In genomic region chr10:102796407-102797176, GRCh38 we compare ENCODE assay signal across 9 cellular contexts. TPM values are rescaled to one million over a fixed set of nuclear protein-coding genes. Genes with fewer than 3 reads are reported as not detected.
DNase-seq lines count a peak whose midpoint lies in the region; ATAC-seq and TF ChIP-seq lines count a peak whose summit lies in the region.
"Had no signal": no experiment of that assay in that cellular context is flagged by ENCODE, and none has a peak within 500 bp of the region (broad histone marks: within the 10 kb centered on the region; RNA-seq: fewer than 3 reads in every experiment).

No MANE protein-coding gene starts in this region.

- WGBS in adrenal gland, 4 donors, result 10 to 13% (median 11%) methylated on average over 9 of the region's 9 CpGs
- WGBS in SK-N-SH (ENCODE audit: low lambda C conversion rate), result 90% methylated on average over 9 of the region's 9 CpGs

- H3K36me3 ChIP-seq in adrenal gland (replicated peaks in 1 of 2) (peaks cover 0 to 30% of the 10 kb centered on the region in 2 donors), SK-N-SH (replicated peaks in 1 of 2; ENCODE audit: control insufficient read depth in 1 of 2, insufficient read depth in 2 of 2, low read length in 1 of 2) (peaks cover 12 to 14% of the 10 kb centered on the region in 2 experiments)

- no peaks in the 10 kb centered on the region for H3F3A ChIP-seq in SK-N-SH (replicated peaks; ENCODE audit: insufficient read depth)

- H3K4me3 ChIP-seq in adrenal gland (no peak overlapping the region), SK-N-SH (ENCODE audit: low read depth in 2 of 2, low read length in 1 of 2) (no peak overlapping the region)

- no peak for TF ChIP-seq RAD21 in SK-N-SH (IDR thresholded peaks at IDR 0.05; ENCODE audit: low read length)

- intact Hi-C loops in adrenal gland (cut with DNase I), result no loop called here

- peak in 1 of 2 donors; percentile 71 for TF ChIP-seq POLR2A in adrenal gland (IDR thresholded peaks at IDR 0.05)

- in situ Hi-C loops in SK-MEL-5 (cut with HindIII; ENCODE audit: low pct_unique_long_range_greater_than_20kb, low sequenced_read_pairs), result no loop called here

- no peaks in the 10 kb centered on the region for H3K27me3 ChIP-seq in adrenal gland
- no peaks in the 10 kb centered on the region for H3K27me3 ChIP-seq in SK-N-SH (ENCODE audit: insufficient read depth)

- peaks cover 17% of the 10 kb centered on the region; the same call in 1 of the 2 replicates for H4K20me1 ChIP-seq in SK-N-SH (ENCODE audit: insufficient read depth)

- peak in 1 of 6 experiments; percentile 9 for TF ChIP-seq CTCF in adrenal gland (IDR thresholded peaks at IDR 0.05)
- TF ChIP-seq CTCF in SK-N-SH (IDR thresholded peaks at IDR 0.05), result no peak

- no peaks in the 10 kb centered on the region for H3K9me2 ChIP-seq in SK-N-SH

- no peak overlapping the region for H3K4me2 ChIP-seq in SK-N-SH

- H3K9ac ChIP-seq in SK-N-SH, result no peak overlapping the region

- H3K79me2 ChIP-seq in SK-N-SH (ENCODE audit: insufficient read depth), result peaks cover 22% of the 10 kb centered on the region

- H3K9me3 ChIP-seq in adrenal gland (replicated peaks in 1 of 3), result no peaks in the 10 kb centered on the region
- no peaks in the 10 kb centered on the region for H3K9me3 ChIP-seq in SK-N-SH

- CTCF ChIA-PET in SK-N-SH (lab: Yijun Ruan, JAX), result interaction anchor here (0.7 kb wide), 1 partner anchor 19 kb away, joined by 3 read pairs; no protein-coding TSS in a partner anchor

- no peak overlapping the region for H2AFZ ChIP-seq in SK-N-SH (ENCODE audit: low read depth)

- H3K4me1 ChIP-seq in adrenal gland (replicated peaks in 1 of 2), result peaks cover 47 to 87% of the 10 kb centered on the region in 2 donors
- peaks cover 7 to 16% of the 10 kb centered on the region in 2 experiments for H3K4me1 ChIP-seq in SK-N-SH (ENCODE audit: control insufficient read depth in 1 of 2, insufficient read depth in 2 of 2, low read depth in 1 of 2, low read length in 1 of 2)

- POLR2A ChIA-PET in SK-N-SH (lab: Yijun Ruan, JAX), result no interaction called here

- no peak for TF ChIP-seq EP300 in SK-N-SH (IDR thresholded peaks at IDR 0.05; ENCODE audit: borderline replicate concordance in 1 of 2, low read depth in 1 of 2, low read length in 1 of 2)

- H3K27ac ChIP-seq in adrenal gland, result peak overlapping the region; percentile 46 to 88 (median 70)
- H3K27ac ChIP-seq in SK-N-SH (ENCODE audit: low read depth in 2 of 2, low read length in 1 of 2), result no peak overlapping the region

- peak; percentile 83 for DNase-seq in SK-MEL-5 (ENCODE audit: low read depth, low spot score)
- DNase-seq in adrenal gland, result peak; percentile 88 to 96 (median 94)
- peak; percentile 93 for DNase-seq in left lobe of liver (ENCODE audit: low spot score)
- DNase-seq in stimulated activated CD8-positive, alpha-beta memory T cell treated with anti-CD3 and anti-CD28 coated beads, Interleukin-12 subunit alpha, Interleukin-12 subunit beta, amount 100 ng/mL, for 24 hours (ENCODE audit: extremely low read depth), result peak; percentile 23
- DNase-seq in SK-N-SH, result no peak

- ATAC-seq in GM18508 (IDR thresholded peaks at IDR 0.05; ENCODE audit: insufficient read depth, unreplicated experiment) (peak; percentile 95), HG02943 (IDR thresholded peaks at IDR 0.05; ENCODE audit: low read depth, unreplicated experiment) (peak; percentile 98), left lobe of liver (peak; percentile 91), SK-N-SH treated with all-trans-retinoic acid at 6 μM for 48 hours (no peak)

TF ChIP-seq in SK-N-SH treated with all-trans-retinoic acid at 6 μM for 48 hours, 23 proteins besides CTCF, POLR2A, EP300 and RAD21:
- no peak for TF ChIP-seq ESRRG (CRISPR knock-in tag; IDR thresholded peaks at IDR 0.05)

TF ChIP-seq in SK-N-SH, 30 proteins besides CTCF, POLR2A, EP300 and RAD21 (continues in another document):
- no peak for TF ChIP-seq NFIC (IDR thresholded peaks at IDR 0.05; ENCODE audit: borderline replicate concordance)
- no peak for TF ChIP-seq MAX (IDR thresholded peaks at IDR 0.05; ENCODE audit: low read depth)
- TF ChIP-seq USF2 (IDR thresholded peaks at IDR 0.05; ENCODE audit: borderline replicate concordance, low read depth, low read length), result no peak
- TF ChIP-seq RCOR1 (IDR thresholded peaks at IDR 0.05; ENCODE audit: low read length), result no peak
- TF ChIP-seq CHD2 (IDR thresholded peaks at IDR 0.05; ENCODE audit: low read length, partially characterized antibody), result no peak
- TF ChIP-seq GABPA (IDR thresholded peaks at IDR 0.05; ENCODE audit: low read depth), result no peak
- TF ChIP-seq RXRA (IDR thresholded peaks at IDR 0.05; ENCODE audit: borderline replicate concordance, low read depth), result no peak
- TF ChIP-seq USF1 (IDR thresholded peaks at IDR 0.05; ENCODE audit: borderline replicate concordance, low read depth), result no peak
- no peak for TF ChIP-seq POLR2AphosphoS5 (IDR thresholded peaks at IDR 0.05; ENCODE audit: low read depth, low read length)
- TF ChIP-seq MEF2A (IDR thresholded peaks at IDR 0.05; ENCODE audit: borderline replicate concordance, low read depth), result no peak
- TF ChIP-seq FOXM1 (IDR thresholded peaks at IDR 0.05; ENCODE audit: low read depth), result no peak
- TF ChIP-seq ZBTB33 (IDR thresholded peaks at IDR 0.05; ENCODE audit: borderline replicate concordance, low read depth), result no peak
- no peak for TF ChIP-seq RFX5 (IDR thresholded peaks at IDR 0.05; ENCODE audit: low read length)
- TF ChIP-seq JUND (IDR thresholded peaks at IDR 0.05), result no peak

RNA-seq across cellular contexts. Expression of gene CYP17A1, which starts 40.6 kb away (rescaled TPM):
- total RNA-seq in SK-MEL-5 (2014; rRNA removed; shearing (Covaris generic)), result not detected in 2 replicates
- polyA plus RNA-seq in SK-MEL-5 (2015; cell fraction: cytosol; rRNA removed), result 0.08 TPM in 1 of 2 replicates, not detected in the other
- polyA plus RNA-seq in SK-MEL-5 (2015; cell fraction: nucleus; rRNA removed), result not detected in 2 replicates
- total RNA-seq in adrenal gland, result over 10,000 TPM in 5 of 8 donors, 1,000 to 10,000 TPM in 3; 5,772 to 29,109 (median 14,288) TPM
- polyA plus RNA-seq in adrenal gland, result over 10,000 TPM in 2 of 3 donors, 1,000 to 10,000 TPM in 1; 2,313 to 37,742 (median 10,572) TPM
- 3.7 TPM for total RNA-seq in left lobe of liver
- polyA plus RNA-seq in SK-N-SH (2012; rRNA removed), result not detected in 2 replicates
- not detected in 2 replicates for polyA plus RNA-seq in SK-N-SH (2012; cell fraction: cytosol; rRNA removed)
- polyA plus RNA-seq in SK-N-SH (2012; cell fraction: nucleus; rRNA removed), result 0.04 TPM in 1 of 2 replicates, not detected in the other
- total RNA-seq: T-helper 1 cell treated with Interleukin-12 subunit alpha and Interleukin-12 subunit beta and Interleukin-4 antibody, amounts not matched to agents 30 ng/mL and 1 ng/mL, for 36 hours had no signal

RNA-seq across cellular contexts. Expression of gene WBP1L, which starts 52.8 kb away (rescaled TPM):
- total RNA-seq in SK-MEL-5 (2014; rRNA removed; shearing (Covaris generic)), result 12.8 TPM in 2 replicates
- 25.1 and 33.4 TPM in 2 replicates for polyA plus RNA-seq in SK-MEL-5 (2015; cell fraction: cytosol; rRNA removed)
- polyA plus RNA-seq in SK-MEL-5 (2015; cell fraction: nucleus; rRNA removed), result 9.9 and 12.3 TPM in 2 replicates
- 100 to 1,000 TPM in 7 of 8 donors, 10 to 100 TPM in 1; 77.4 to 231 (median 120) TPM for total RNA-seq in adrenal gland
- polyA plus RNA-seq in adrenal gland, result 10 to 100 TPM; 38.5 to 48.5 (median 46.7) TPM
- 33.0 TPM for total RNA-seq in left lobe of liver
- 22.8 and 29.8 TPM in 2 replicates for polyA plus RNA-seq in SK-N-SH (2012; rRNA removed)
- 16.7 and 23.9 TPM in 2 replicates for polyA plus RNA-seq in SK-N-SH (2012; cell fraction: cytosol; rRNA removed)
- polyA plus RNA-seq in SK-N-SH (2012; cell fraction: nucleus; rRNA removed), result 11.2 and 13.4 TPM in 2 replicates

RNA-seq across cellular contexts. Expression of gene BORCS7, which starts 57.5 kb away (rescaled TPM):
- 22.1 and 25.2 TPM in 2 replicates for total RNA-seq in SK-MEL-5 (2014; rRNA removed; shearing (Covaris generic))
- 16.7 and 25.5 TPM in 2 replicates for polyA plus RNA-seq in SK-MEL-5 (2015; cell fraction: cytosol; rRNA removed)
- 8.4 and 13.3 TPM in 2 replicates for polyA plus RNA-seq in SK-MEL-5 (2015; cell fraction: nucleus; rRNA removed)
- 100 to 1,000 TPM in 2 of 8 donors, 10 to 100 TPM in 6; 49.7 to 154 (median 65.1) TPM for total RNA-seq in adrenal gland
- polyA plus RNA-seq in adrenal gland, result 10 to 100 TPM; 46.9 to 90.8 (median 63.1) TPM
- 17.0 TPM for total RNA-seq in left lobe of liver
- 42.7 and 45.4 TPM in 2 replicates for polyA plus RNA-seq in SK-N-SH (2012; rRNA removed)
- polyA plus RNA-seq in SK-N-SH (2012; cell fraction: cytosol; rRNA removed), result 55.3 and 63.0 TPM in 2 replicates
- 12.8 and 19.2 TPM in 2 replicates for polyA plus RNA-seq in SK-N-SH (2012; cell fraction: nucleus; rRNA removed)

Comparison
In these comparisons a context has a peak if more than half of its experiments do, and no peak if none do; other contexts are left out.
1. H3K27ac ChIP-seq: peak in adrenal gland (5 of 5); none in SK-N-SH (0 of 2).
2. RNA of gene CYP17A1, which starts 40.6 kb away (total RNA-seq): 5,772 to 29,109 TPM in adrenal gland; 3.7 TPM in left lobe of liver (single experiment) and not detected in SK-MEL-5; every median in the first group is over 1,000 times any median in the second.